In genomic region chr5:173764321-173765029, GRCh38 we compare ENCODE assay signal across 8 cellular contexts.
DNase-seq lines count a peak whose midpoint lies in the region; ATAC-seq and TF ChIP-seq lines count a peak whose summit lies in the region.

No MANE protein-coding gene starts in this region.

- no peaks in the 10 kb centered on the region for H3K36me3 ChIP-seq in PC-3 (ENCODE audit: low read depth, low read length)
- H3K36me3 ChIP-seq in naive thymus-derived CD4-positive, alpha-beta T cell (ENCODE audit: control insufficient read depth in 2 of 3, insufficient read depth in 3 of 3, low read length in 3 of 3) = no peaks in the 10 kb centered on the region

- H3K27me3 Mint-ChIP-seq in naive thymus-derived CD4-positive, alpha-beta T cell = peaks cover 0 to 7% (median 6%) of the 10 kb centered on the region in 5 donors
- no peaks in the 10 kb centered on the region for H3K27me3 Mint-ChIP-seq in T-helper 2 cell treated with Interferon-gamma antibody and Interleukin-4, amounts not matched to agents 5 μg/mL and 100 μg/mL, for 36 hours (ENCODE audit: low read depth)

- peak; percentile 93 for ATAC-seq in PC-3
- ATAC-seq in naive thymus-derived CD4-positive, alpha-beta T cell = peak; percentile 70

- no peaks in the 10 kb centered on the region for H4K20me1 ChIP-seq in PC-3 (ENCODE audit: low read length)

- POLR2A ChIA-PET in PC-3 (lab: Charles Lee; ENCODE audit: unreplicated experiment) = interaction anchor here (0.5 to 1.5 kb wide), 4 partner anchors 19 to 178 kb away, joined by 3 to 6 read pairs (median 3); partner anchors contain the start of gene CPEB4
- POLR2A ChIA-PET in naive thymus-derived CD4-positive, alpha-beta T cell (lab: Charles Lee) = no interaction called here

- CTCF ChIA-PET in PC-3 (lab: Charles Lee) = interaction anchor here (0.6 kb wide), 2 partner anchors 133 to 209 kb away, joined by 3 to 4 read pairs; no protein-coding TSS in a partner anchor
- CTCF ChIA-PET in naive thymus-derived CD4-positive, alpha-beta T cell (lab: Charles Lee) = no interaction called here

- no peaks in the 10 kb centered on the region for H3K9me2 ChIP-seq in PC-3 (replicated peaks; ENCODE audit: low read length)

- intact Hi-C loops in PC-3 (cut with micrococcal nuclease) = loop anchor here (1.0 to 5.0 kb wide), 3 partner anchors 47 to 209 kb away; no protein-coding TSS in a partner anchor
- intact Hi-C loops in naive thymus-derived CD4-positive, alpha-beta T cell (cut with micrococcal nuclease) = no loop called here

- H3K4me1 ChIP-seq in PC-3 (ENCODE audit: insufficient read depth, low read length) = peaks cover 22% of the 10 kb centered on the region
- no peaks in the 10 kb centered on the region for H3K4me1 ChIP-seq in naive thymus-derived CD4-positive, alpha-beta T cell (ENCODE audit: control insufficient read depth in 2 of 2, insufficient read depth in 2 of 2, low read length in 2 of 2)

- H3K4me1 Mint-ChIP-seq in naive thymus-derived CD4-positive, alpha-beta T cell = no peaks in the 10 kb centered on the region
- no peaks in the 10 kb centered on the region for H3K4me1 Mint-ChIP-seq in T-helper 2 cell treated with Interferon-gamma antibody and Interleukin-4, amounts not matched to agents 5 μg/mL and 100 μg/mL, for 36 hours (ENCODE audit: low read depth)

- no peak overlapping the region for H3K27ac Mint-ChIP-seq in naive thymus-derived CD4-positive, alpha-beta T cell
- no peak overlapping the region for H3K27ac Mint-ChIP-seq in T-helper 2 cell treated with Interferon-gamma antibody and Interleukin-4, amounts not matched to agents 5 μg/mL and 100 μg/mL, for 36 hours

- no peak for TF ChIP-seq CTCF in PC-3 (conservative IDR thresholded peaks at IDR 0.05; ENCODE audit: low read depth, low read length)
- peak; percentile 4 for TF ChIP-seq CTCF in epithelial cell of proximal tubule (conservative IDR thresholded peaks at IDR 0.05; ENCODE audit: low read depth, low read length)

- no peaks in the 10 kb centered on the region for H3K9me3 ChIP-seq in PC-3 (ENCODE audit: low read length)
- H3K9me3 ChIP-seq in naive thymus-derived CD4-positive, alpha-beta T cell (ENCODE audit: control insufficient read depth in 2 of 3, low read length in 3 of 3) = no peaks in the 10 kb centered on the region

- no peaks in the 10 kb centered on the region for H3K27me3 ChIP-seq in PC-3 (ENCODE audit: low read length)
- H3K27me3 ChIP-seq in naive thymus-derived CD4-positive, alpha-beta T cell (ENCODE audit: control insufficient read depth in 2 of 2, insufficient read depth in 2 of 2, low read length in 2 of 2) = no peaks in the 10 kb centered on the region

- H3K4me2 ChIP-seq in PC-3 (ENCODE audit: low read length) = peak overlapping the region; percentile 61

- DNase-seq in GM04504 (ENCODE audit: low read depth) = peak; percentile 88
- DNase-seq in PC-3 = peak; percentile 95
- DNase-seq in epithelial cell of proximal tubule (ENCODE audit: low read depth) = peak; percentile 91
- no peak for DNase-seq in naive thymus-derived CD4-positive, alpha-beta T cell
- DNase-seq in T-helper 2 cell treated with Interferon-gamma antibody and Interleukin-4, amounts not matched to agents 5 μg/mL and 100 μg/mL, for 36 hours (ENCODE audit: low spot score) = no peak
- DNase-seq in stimulated activated CD4-positive, alpha-beta T cell treated with anti-CD3 and anti-CD28 coated beads, Interleukin-4, amount 100 ng/mL, for 4 hours = no peak
- DNase-seq in NCI-H1436 (lab: John Stamatoyannopoulos, UW) = no peak
- DNase-seq in NCI-H510A treated with DMSO at 0.1 percent for 48 hours (lab: John Stamatoyannopoulos, UW) = no peak

- H3K9me3 Mint-ChIP-seq in naive thymus-derived CD4-positive, alpha-beta T cell = no peaks in the 10 kb centered on the region
- no peaks in the 10 kb centered on the region for H3K9me3 Mint-ChIP-seq in T-helper 2 cell treated with Interferon-gamma antibody and Interleukin-4, amounts not matched to agents 5 μg/mL and 100 μg/mL, for 36 hours

- H3K4me3 ChIP-seq in PC-3 (ENCODE audit: low read length) (no peak overlapping the region), epithelial cell of proximal tubule (ENCODE audit: low read depth, low read length) (no peak overlapping the region)
- no peak overlapping the region for H3K4me3 ChIP-seq in naive thymus-derived CD4-positive, alpha-beta T cell (ENCODE audit: low read length)

- H3F3A ChIP-seq in PC-3 (ENCODE audit: low read length, unreplicated experiment) = peaks cover 4% of the 10 kb centered on the region

- no peaks in the 10 kb centered on the region for H3K79me2 ChIP-seq in PC-3 (ENCODE audit: low read length)

- no peaks in the 10 kb centered on the region for H3K36me3 Mint-ChIP-seq in naive thymus-derived CD4-positive, alpha-beta T cell
- H3K36me3 Mint-ChIP-seq in T-helper 2 cell treated with Interferon-gamma antibody and Interleukin-4, amounts not matched to agents 5 μg/mL and 100 μg/mL, for 36 hours (ENCODE audit: low read depth) = no peaks in the 10 kb centered on the region

- H2AFZ ChIP-seq in PC-3 (ENCODE audit: low read length) = peak overlapping the region; percentile 71

- no peak overlapping the region for H3K4me3 Mint-ChIP-seq in naive thymus-derived CD4-positive, alpha-beta T cell
- no peak overlapping the region for H3K4me3 Mint-ChIP-seq in T-helper 2 cell treated with Interferon-gamma antibody and Interleukin-4, amounts not matched to agents 5 μg/mL and 100 μg/mL, for 36 hours

- peak overlapping the region; percentile 28; the same call in 1 of the 2 replicates for H3K9ac ChIP-seq in PC-3 (ENCODE audit: low read length)

- H3K27ac ChIP-seq in PC-3 (ENCODE audit: low read length) = peak overlapping the region; percentile 79
- H3K27ac ChIP-seq in naive thymus-derived CD4-positive, alpha-beta T cell (ENCODE audit: low read depth, low read length) = no peak overlapping the region

- no TSS peak for BruUV-seq in PC-3 (replicated peaks; lab: Mats Ljungman, UMichigan)

Comparison
In these comparisons a context has a peak if more than half of its experiments do, and no peak if none do; other contexts are left out.
1. DNase-seq: peak in GM04504 (single experiment), PC-3 (single experiment) and epithelial cell of proximal tubule (single experiment); none in naive thymus-derived CD4-positive, alpha-beta T cell (0 of 9), T-helper 2 cell treated with Interferon-gamma antibody and Interleukin-4, amounts not matched to agents 5 μg/mL and 100 μg/mL, for 36 hours (single experiment), stimulated activated CD4-positive, alpha-beta T cell treated with anti-CD3 and anti-CD28 coated beads, Interleukin-4, amount 100 ng/mL, for 4 hours (0 of 2), NCI-H1436 (single experiment) and NCI-H510A treated with DMSO at 0.1 percent for 48 hours (single experiment).